20 cellular contexts compared by ENCODE assay signal in the genomic region with DNA sequence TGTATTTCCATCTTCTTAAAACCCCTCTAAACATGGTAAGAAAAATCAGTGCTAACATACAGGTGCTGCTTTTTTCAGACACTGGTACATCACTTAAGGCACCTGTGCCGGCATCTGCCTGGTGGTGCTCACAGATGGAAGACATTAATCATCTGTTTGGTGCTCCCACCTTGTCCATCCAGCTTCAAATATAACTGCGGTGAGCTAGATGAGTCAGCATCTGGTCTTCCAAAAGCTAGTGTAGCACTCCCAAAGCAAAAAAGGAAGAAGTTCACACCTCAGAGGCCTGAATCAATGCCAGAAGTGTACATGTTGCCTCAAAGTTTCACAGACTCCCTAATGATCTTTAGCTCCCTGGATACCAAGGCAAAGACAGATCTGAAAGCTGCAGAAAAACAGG. TPM values are rescaled to one million over a fixed set of nuclear protein-coding genes. Genes with fewer than 3 reads are reported as not detected.
DNase-seq lines count a peak whose midpoint lies in the region; ATAC-seq, FAIRE-seq and TF ChIP-seq lines count a peak whose summit lies in the region.
"Had no signal": no experiment of that assay in that cellular context is flagged by ENCODE, and none has a peak within 500 bp of the region (broad histone marks: within the 10 kb centered on the region; RNA-seq: fewer than 3 reads in every experiment).

No MANE protein-coding gene starts in this region.

- DNase-seq in NCI-H2171 treated with DMSO at 0.1 percent for 48 hours (lab: John Stamatoyannopoulos, UW) (peak; percentile 70), NCI-H2171 (lab: John Stamatoyannopoulos, UW) (no peak), NCI-H69 (lab: John Stamatoyannopoulos, UW) (peak; percentile 4), epithelial cell of esophagus (ENCODE audit: low read depth) (peak; percentile 37), myocyte (ENCODE audit: low read depth) (peak; percentile 31), small intestine (no peak), DMS53 treated with DMSO at 0.1 percent for 48 hours (lab: John Stamatoyannopoulos, UW; ENCODE audit: unreplicated experiment) (no peak)
- DNase-seq: BE2C; CD4-positive, alpha-beta T cell; GDM1; KBM-7; NCI-H1436; NCI-H2029; NCI-H510A; NCI-H82; PC-3 had no signal

- H3K27ac ChIP-seq in small intestine (ENCODE audit: low read depth in 1 of 2, low read length in 1 of 2): no peak overlapping the region
- H3K27ac ChIP-seq: 22Rv1, RWPE1 had no signal

- no peaks in the 10 kb centered on the region for H3K9me3 ChIP-seq in small intestine (ENCODE audit: control insufficient read depth, low read depth)
- H3K9me3 ChIP-seq: BE2C had no signal

- H3K36me3 ChIP-seq in small intestine (ENCODE audit: control insufficient read depth in 2 of 2, insufficient read depth in 2 of 2, low read length in 2 of 2): peaks cover 0 to 10% of the 10 kb centered on the region in 2 donors
- H3K36me3 ChIP-seq: BE2C had no signal

- H3K4me3 ChIP-seq in epithelial cell of esophagus (ENCODE audit: low read length): no peak overlapping the region
- H3K4me3 ChIP-seq in small intestine (ENCODE audit: low read depth in 1 of 2, low read length in 2 of 2): no peak overlapping the region
- H3K4me3 ChIP-seq: GM12878 had no signal

- H3K4me1 ChIP-seq in small intestine (ENCODE audit: control insufficient read depth in 2 of 2, insufficient read depth in 1 of 2, low read depth in 1 of 2, low read length in 1 of 2): no peaks in the 10 kb centered on the region
- H3K4me1 ChIP-seq: BE2C had no signal

- 85 to 96% (median 90%) methylated on average over 2 of the region's 2 CpGs for WGBS in small intestine, 3 donors

- TF ChIP-seq CTCF in epithelial cell of esophagus (IDR thresholded peaks at IDR 0.05; ENCODE audit: insufficient read depth, low read depth, low read length, missing control alignments): no peak

- H3K27me3 ChIP-seq in small intestine (ENCODE audit: control insufficient read depth in 2 of 2, insufficient read depth in 2 of 2, low read length in 2 of 2): no peaks in the 10 kb centered on the region
- H3K27me3 ChIP-seq: BE2C had no signal

- no peak for FAIRE-seq in small intestine (lab: Jason Lieb, UNC)
- FAIRE-seq: GM12878 had no signal

- ATAC-seq in GM18511 (IDR thresholded peaks at IDR 0.05; ENCODE audit: unreplicated experiment): no peak
- ATAC-seq: GM12878, PC-3 had no signal

RNA-seq across cellular contexts. Expression of gene TM2D1, which starts 44.4 kb away (rescaled TPM):
- 77.5 and 94.2 TPM in 2 replicates for total RNA-seq in myocyte
- 67.9 TPM for polyA plus RNA-seq in myocyte (2012)
- polyA plus RNA-seq in small intestine: 10 to 100 TPM in 2 of 3 donors, 1 to 10 TPM in 1; 7.4 to 29.9 (median 12.7) TPM

Comparison
In these comparisons a context has a peak if more than half of its experiments do, and no peak if none do; other contexts are left out.
1. DNase-seq: peak in NCI-H2171 treated with DMSO at 0.1 percent for 48 hours (single experiment), NCI-H69 (single experiment), epithelial cell of esophagus (single experiment) and myocyte (single experiment); none in NCI-H2171 (single experiment), small intestine (single experiment) and DMS53 treated with DMSO at 0.1 percent for 48 hours (single experiment).